2 cellular contexts compared by ENCODE assay signal in the genomic region with DNA sequence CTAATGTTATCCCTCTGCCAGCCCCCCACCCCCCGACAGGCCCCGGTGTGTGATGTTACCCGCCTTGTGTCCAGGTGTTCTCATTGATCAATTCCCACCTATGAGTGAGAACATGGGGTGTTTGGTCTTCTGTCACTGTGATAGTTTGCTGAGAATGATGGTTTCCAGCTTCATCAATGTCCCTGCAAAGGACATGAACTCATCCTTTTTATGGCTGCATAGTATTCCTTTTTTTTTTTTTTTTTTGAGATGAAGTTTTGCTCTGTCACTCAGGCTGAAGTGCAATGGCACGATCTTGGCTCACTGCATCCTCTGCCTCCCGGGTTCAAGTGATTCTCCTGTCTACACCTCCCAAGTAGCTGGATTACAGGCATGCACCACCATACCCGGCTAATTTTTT. TPM values are rescaled to one million over a fixed set of nuclear protein-coding genes. Genes with fewer than 3 reads are reported as not detected.
"Had no signal": no experiment of that assay in that cellular context is flagged by ENCODE, and none has a peak within 500 bp of the region (broad histone marks: within the 10 kb centered on the region; RNA-seq: fewer than 3 reads in every experiment).

No MANE protein-coding gene starts in this region.

RNA-seq across cellular contexts. Expression of gene ZNF610, which starts 43.1 kb away (rescaled TPM):
- total RNA-seq: HT-29, HT1080 had no signal
